ENCODE assay signal across 27 cellular contexts in the genomic region with DNA sequence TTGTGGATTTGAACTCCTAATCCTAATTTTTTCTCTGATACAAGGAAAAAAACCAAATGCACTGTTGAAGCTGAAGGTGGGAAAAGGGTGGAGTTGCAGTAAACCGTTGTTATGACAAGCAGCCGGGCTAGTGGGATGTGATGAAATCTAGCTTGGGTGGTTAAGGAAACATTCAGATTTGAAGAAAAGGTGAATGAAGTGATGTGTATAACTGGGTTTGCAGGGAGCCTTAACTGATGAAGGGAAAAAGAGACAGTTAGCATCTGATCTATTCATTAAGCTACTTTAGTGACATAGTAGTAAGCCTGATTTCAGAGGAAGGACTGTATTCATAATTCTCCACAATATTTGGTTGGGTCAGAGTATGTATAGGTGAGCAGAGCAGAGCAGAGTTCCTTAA. TPM values are rescaled to one million over a fixed set of nuclear protein-coding genes. Genes with fewer than 3 reads are reported as not detected.
DNase-seq lines count a peak whose midpoint lies in the region; ATAC-seq and TF ChIP-seq lines count a peak whose summit lies in the region.
"Had no signal": no experiment of that assay in that cellular context is flagged by ENCODE, and none has a peak within 500 bp of the region (broad histone marks: within the 10 kb centered on the region; RNA-seq: fewer than 3 reads in every experiment).

No MANE protein-coding gene starts in this region.

- H3K4me3 ChIP-seq in DOHH2 (ENCODE audit: low read length): peak overlapping the region; percentile 76
- H3K4me3 ChIP-seq in OCI-LY1 (ENCODE audit: low read depth, low read length, poor library complexity, severe bottlenecking): peak overlapping the region; percentile 80
- H3K4me3 ChIP-seq in neural cell (ENCODE audit: low read length): peak overlapping the region; percentile 91
- H3K4me3 ChIP-seq: BLaER1 treated with 17β-estradiol and CSF1 and Interleukin-3, amounts not matched to agents 10 nM and 100 nM; SK-N-MC had no signal

- H3K79me2 ChIP-seq in DOHH2 (ENCODE audit: control insufficient read depth, low read length) (peaks cover 78% of the 10 kb centered on the region), OCI-LY1 (ENCODE audit: insufficient read depth, low read length) (peaks cover 10% of the 10 kb centered on the region; the same call in 1 of the 2 replicates), neural cell (replicated peaks; ENCODE audit: insufficient read depth, low read length) (no peaks in the 10 kb centered on the region)

- H3K36me3 Mint-ChIP-seq in T-helper 17 cell (ENCODE audit: low read depth): peaks cover 6% of the 10 kb centered on the region

- no peak for TF ChIP-seq EP300 in neural cell (conservative IDR thresholded peaks at IDR 0.05; ENCODE audit: poor library complexity, severe bottlenecking)

- H3K27ac Mint-ChIP-seq in T-helper 17 cell: no peak overlapping the region

- H4K20me1 ChIP-seq in DOHH2 (ENCODE audit: control insufficient read depth, insufficient read depth, low read depth, low read length) (no peaks in the 10 kb centered on the region), OCI-LY1 (ENCODE audit: insufficient read depth, low read length) (no peaks in the 10 kb centered on the region), neural cell (ENCODE audit: insufficient read depth) (no peaks in the 10 kb centered on the region)

- H3K4me3 Mint-ChIP-seq in T-helper 17 cell: no peak overlapping the region

- H3K9me3 ChIP-seq in DOHH2 (ENCODE audit: control insufficient read depth, insufficient read depth, low read length): 0 out of 2 replicates have a peak, but pooled peaks cover 3% of the 10 kb centered on the region
- no peaks in the 10 kb centered on the region for H3K9me3 ChIP-seq in OCI-LY1 (ENCODE audit: low read length)
- no peaks in the 10 kb centered on the region for H3K9me3 ChIP-seq in neural cell (ENCODE audit: low read length)
- no peaks in the 10 kb centered on the region for H3K9me3 ChIP-seq in T-helper 17 cell (ENCODE audit: control insufficient read depth, low read length, poor library complexity, severe bottlenecking)

- peaks cover 38% of the 10 kb centered on the region for H3K4me1 ChIP-seq in DOHH2 (ENCODE audit: control insufficient read depth, low read length)
- peaks cover 40% of the 10 kb centered on the region for H3K4me1 ChIP-seq in OCI-LY1 (ENCODE audit: insufficient read depth, low read length, severe bottlenecking)
- H3K4me1 ChIP-seq: Caco-2 had no signal

- H3K27ac ChIP-seq in DOHH2 (ENCODE audit: low read depth, low read length): no peak overlapping the region
- H3K27ac ChIP-seq in OCI-LY1 (ENCODE audit: low read depth, low read length, poor library complexity, severe bottlenecking): peak overlapping the region; percentile 65
- no peak overlapping the region for H3K27ac ChIP-seq in neural cell (ENCODE audit: low read length)
- H3K27ac ChIP-seq: BLaER1 treated with 17β-estradiol and CSF1 and Interleukin-3, amounts not matched to agents 10 nM and 100 nM; HL-60; SK-N-MC had no signal

- peaks cover 10% of the 10 kb centered on the region for H3K4me1 Mint-ChIP-seq in T-helper 17 cell

- no peak for TF ChIP-seq CTCF in DOHH2 (IDR thresholded peaks at IDR 0.05; ENCODE audit: low read depth, low read length, poor library complexity, severe bottlenecking)
- TF ChIP-seq CTCF in OCI-LY1 (IDR thresholded peaks at IDR 0.05; ENCODE audit: low read length): no peak
- no peak for TF ChIP-seq CTCF in neural cell (IDR thresholded peaks at IDR 0.05; ENCODE audit: poor library complexity, severe bottlenecking)

- DNase-seq in cerebellum (ENCODE audit: low spot score): peak; percentile 5
- DNase-seq in SK-N-DZ (ENCODE audit: low spot score): no peak
- no peak for DNase-seq in NCI-H187 treated with DMSO at 0.1 percent for 48 hours (lab: John Stamatoyannopoulos, UW)
- DNase-seq in T-helper 17 cell: no peak
- no peak for DNase-seq in stimulated activated CD4-positive, alpha-beta T cell treated with anti-CD3 and anti-CD28 coated beads, Interleukin-12 subunit alpha, Interleukin-12 subunit beta, amount 100 ng/mL, for 4 hours
- DNase-seq: Caco-2; CD4-positive, alpha-beta memory T cell; EL; GF-D8; NCI-H1092 treated with DMSO at 0.1 percent for 48 hours; NCI-H1436; NCI-H1930; NCI-H2107; NCI-H446; NCI-H524 treated with DMSO at 0.1 percent for 48 hours; NCI-H82; NK-92 treated with Interleukin-12 subunit alpha and Interleukin-12 subunit beta, amount 100 ng/mL, for 24 hours; SHP77 treated with DMSO at 0.1 percent for 48 hours; SW 1271 had no signal

- no peak for TF ChIP-seq RAD21 in neural cell (conservative IDR thresholded peaks at IDR 0.05)

- no peaks in the 10 kb centered on the region for H3K9me2 ChIP-seq in DOHH2 (replicated peaks; ENCODE audit: control insufficient read depth, low read length)
- no peaks in the 10 kb centered on the region for H3K9me2 ChIP-seq in OCI-LY1 (ENCODE audit: low read depth, low read length)
- no peaks in the 10 kb centered on the region for H3K9me2 ChIP-seq in neural cell (ENCODE audit: insufficient read depth, low read length)

- H2AFZ ChIP-seq in OCI-LY1 (ENCODE audit: low read length) (no peak overlapping the region), neural cell (ENCODE audit: low read depth, low read length) (no peak overlapping the region)

- no peak for ATAC-seq in T-helper 17 cell
- ATAC-seq: HCT116, Panc1 had no signal

- H3K9ac ChIP-seq in OCI-LY1 (ENCODE audit: low read length) (peak overlapping the region; percentile 75; the same call in 1 of the 2 replicates), neural cell (ENCODE audit: low read length) (no peak overlapping the region)
- H3K9ac ChIP-seq: BLaER1 treated with 17β-estradiol and CSF1 and Interleukin-3, amounts not matched to agents 10 nM and 100 nM had no signal

- H3F3A ChIP-seq in DOHH2 (ENCODE audit: control insufficient read depth, insufficient read depth) (peaks cover 11% of the 10 kb centered on the region), OCI-LY1 (ENCODE audit: insufficient read depth, low read length) (0 out of 2 replicates have a peak, but pooled peaks cover 7% of the 10 kb centered on the region), neural cell (ENCODE audit: insufficient read depth, low read length, poor library complexity, severe bottlenecking) (peaks cover 3% of the 10 kb centered on the region)

- H3K4me2 ChIP-seq in DOHH2 (ENCODE audit: low read length) (peak overlapping the region; percentile 88), OCI-LY1 (ENCODE audit: low read length) (peak overlapping the region; percentile 79), neural cell (ENCODE audit: low read length) (no peak overlapping the region)
- H3K4me2 ChIP-seq: BLaER1 treated with 17β-estradiol and CSF1 and Interleukin-3, amounts not matched to agents 10 nM and 100 nM had no signal

- H3K27me3 Mint-ChIP-seq in T-helper 17 cell: peaks cover 46% of the 10 kb centered on the region

- peaks cover 54% of the 10 kb centered on the region for H3K36me3 ChIP-seq in DOHH2 (ENCODE audit: control insufficient read depth, low read length)
- H3K36me3 ChIP-seq in OCI-LY1 (ENCODE audit: insufficient read depth, low read length): peaks cover 20% of the 10 kb centered on the region
- H3K36me3 ChIP-seq in neural cell (ENCODE audit: insufficient read depth, low read length): no peaks in the 10 kb centered on the region
- H3K36me3 ChIP-seq: BLaER1 treated with 17β-estradiol and CSF1 and Interleukin-3, amounts not matched to agents 10 nM and 100 nM had no signal

- H3K27me3 ChIP-seq in DOHH2 (ENCODE audit: control insufficient read depth, low read length) (no peaks in the 10 kb centered on the region), OCI-LY1 (ENCODE audit: insufficient read depth, low read length) (no peaks in the 10 kb centered on the region), neural cell (ENCODE audit: insufficient read depth, low read depth, low read length) (peaks cover 5% of the 10 kb centered on the region)

TF ChIP-seq in neural cell, 6 proteins besides CTCF, POLR2A, EP300 and RAD21:
- no peak for TF ChIP-seq MXI1 (conservative IDR thresholded peaks at IDR 0.05; ENCODE audit: poor library complexity, severe bottlenecking)
- TF ChIP-seq EZH2 (IDR thresholded peaks at IDR 0.05; ENCODE audit: borderline replicate concordance, insufficient read depth, low read length, poor library complexity, severe bottlenecking): no peak
- TF ChIP-seq TAF1 (IDR thresholded peaks at IDR 0.05; ENCODE audit: low read depth): no peak
- TF ChIP-seq, protein P1, sequence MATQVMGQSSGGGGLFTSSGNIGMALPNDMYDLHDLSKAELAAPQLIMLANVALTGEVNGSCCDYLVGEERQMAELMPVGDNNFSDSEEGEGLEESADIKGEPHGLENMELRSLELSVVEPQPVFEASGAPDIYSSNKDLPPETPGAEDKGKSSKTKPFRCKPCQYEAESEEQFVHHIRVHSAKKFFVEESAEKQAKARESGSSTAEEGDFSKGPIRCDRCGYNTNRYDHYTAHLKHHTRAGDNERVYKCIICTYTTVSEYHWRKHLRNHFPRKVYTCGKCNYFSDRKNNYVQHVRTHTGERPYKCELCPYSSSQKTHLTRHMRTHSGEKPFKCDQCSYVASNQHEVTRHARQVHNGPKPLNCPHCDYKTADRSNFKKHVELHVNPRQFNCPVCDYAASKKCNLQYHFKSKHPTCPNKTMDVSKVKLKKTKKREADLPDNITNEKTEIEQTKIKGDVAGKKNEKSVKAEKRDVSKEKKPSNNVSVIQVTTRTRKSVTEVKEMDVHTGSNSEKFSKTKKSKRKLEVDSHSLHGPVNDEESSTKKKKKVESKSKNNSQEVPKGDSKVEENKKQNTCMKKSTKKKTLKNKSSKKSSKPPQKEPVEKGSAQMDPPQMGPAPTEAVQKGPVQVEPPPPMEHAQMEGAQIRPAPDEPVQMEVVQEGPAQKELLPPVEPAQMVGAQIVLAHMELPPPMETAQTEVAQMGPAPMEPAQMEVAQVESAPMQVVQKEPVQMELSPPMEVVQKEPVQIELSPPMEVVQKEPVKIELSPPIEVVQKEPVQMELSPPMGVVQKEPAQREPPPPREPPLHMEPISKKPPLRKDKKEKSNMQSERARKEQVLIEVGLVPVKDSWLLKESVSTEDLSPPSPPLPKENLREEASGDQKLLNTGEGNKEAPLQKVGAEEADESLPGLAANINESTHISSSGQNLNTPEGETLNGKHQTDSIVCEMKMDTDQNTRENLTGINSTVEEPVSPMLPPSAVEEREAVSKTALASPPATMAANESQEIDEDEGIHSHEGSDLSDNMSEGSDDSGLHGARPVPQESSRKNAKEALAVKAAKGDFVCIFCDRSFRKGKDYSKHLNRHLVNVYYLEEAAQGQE (IDR thresholded peaks at IDR 0.05; ENCODE audit: borderline replicate concordance): no peak
- TF ChIP-seq SMC3 (conservative IDR thresholded peaks at IDR 0.05; ENCODE audit: poor library complexity): no peak
- TF ChIP-seq POLR2AphosphoS5 (IDR thresholded peaks at IDR 0.05): no peak

RNA-seq across cellular contexts. Expression of a gene that starts 3.5 kb away (rescaled TPM):
- 23.0 TPM for total RNA-seq in cerebellum
- polyA plus RNA-seq in neural cell: 9.9 and 13.4 TPM in 2 replicates
- polyA minus RNA-seq in neural cell: 19.6 and 26.8 TPM in 2 replicates
- polyA plus RNA-seq in SK-N-DZ (2014; cell fraction: cytosol; rRNA removed): 4.0 and 7.0 TPM in 2 replicates
- polyA plus RNA-seq in SK-N-DZ (2014; cell fraction: nucleus; rRNA removed): 19.2 and 20.1 TPM in 2 replicates
- total RNA-seq in T-helper 17 cell: 1 to 10 TPM; 2.2 to 4.0 TPM
